Comparison of ENCODE assay signal across 17 cellular contexts in genomic region chr1:158952416-158952815, GRCh38. TPM values are rescaled to one million over a fixed set of nuclear protein-coding genes. Genes with fewer than 3 reads are reported as not detected.
DNase-seq lines count a peak whose midpoint lies in the region; ATAC-seq and TF ChIP-seq lines count a peak whose summit lies in the region.
"Had no signal": no experiment of that assay in that cellular context is flagged by ENCODE, and none has a peak within 500 bp of the region (broad histone marks: within the 10 kb centered on the region; RNA-seq: fewer than 3 reads in every experiment).

No MANE protein-coding gene starts in this region.

- WGBS in lower leg skin, 2 donors = 93 to 95% methylated on average over 9 of the region's 9 CpGs

- no peak overlapping the region for H3K4me3 Mint-ChIP-seq in osteocyte (ENCODE audit: unreplicated experiment)
- H3K4me3 Mint-ChIP-seq: activated CD8-positive, alpha-beta memory T cell treated with anti-CD3 and anti-CD28 coated beads, Interleukin-2, amount 10 ng/mL, durations not matched to agents 7 days and 5 days; T-helper 2 cell treated with Interferon-gamma antibody and Interleukin-4, amounts not matched to agents 5 μg/mL and 100 μg/mL, for 36 hours had no signal

- H3K4me3 ChIP-seq in HL-60 (replicated peaks; ENCODE audit: insufficient read depth, low read length) (peak overlapping the region; percentile 34), lower leg skin (ENCODE audit: low read depth, poor library complexity, severe bottlenecking) (no peak overlapping the region)
- H3K4me3 ChIP-seq: ovary had no signal

- TF ChIP-seq CTCF in HL-60 (IDR thresholded peaks at IDR 0.05; ENCODE audit: insufficient read depth, low read length) (no peak), osteocyte (IDR thresholded peaks at IDR 0.05) (no peak), lower leg skin (IDR thresholded peaks at IDR 0.05) (no peak)

- ATAC-seq in GM19467 (IDR thresholded peaks at IDR 0.05; ENCODE audit: unreplicated experiment) = peak; percentile 73
- ATAC-seq: activated CD8-positive, alpha-beta memory T cell treated with anti-CD3 and anti-CD28 coated beads, Interleukin-2, amount 10 ng/mL, durations not matched to agents 7 days and 5 days; esophagus mucosa had no signal

- H3K27ac Mint-ChIP-seq in osteocyte (ENCODE audit: unreplicated experiment) = no peak overlapping the region
- H3K27ac Mint-ChIP-seq: activated CD8-positive, alpha-beta memory T cell treated with anti-CD3 and anti-CD28 coated beads, Interleukin-2, amount 10 ng/mL, durations not matched to agents 7 days and 5 days; T-helper 2 cell treated with Interferon-gamma antibody and Interleukin-4, amounts not matched to agents 5 μg/mL and 100 μg/mL, for 36 hours had no signal

- no peaks in the 10 kb centered on the region for H3K9me3 Mint-ChIP-seq in osteocyte (ENCODE audit: unreplicated experiment)

- peak overlapping the region; percentile 78 for H3K27ac ChIP-seq in HL-60 (replicated peaks)
- H3K27ac ChIP-seq: ovary had no signal

- H3K36me3 Mint-ChIP-seq in osteocyte (ENCODE audit: unreplicated experiment) = no peaks in the 10 kb centered on the region

- no peaks in the 10 kb centered on the region for H3K27me3 Mint-ChIP-seq in osteocyte (ENCODE audit: unreplicated experiment)
- H3K27me3 Mint-ChIP-seq: activated CD8-positive, alpha-beta memory T cell treated with anti-CD3 and anti-CD28 coated beads, Interleukin-2, amount 10 ng/mL, durations not matched to agents 7 days and 5 days had no signal

- intact Hi-C loops in lower leg skin (cut with DNase I; ENCODE audit: low total_unique reads) = no loop called here

- no peaks in the 10 kb centered on the region for H3K27me3 ChIP-seq in HL-60 (ENCODE audit: insufficient read depth, poor library complexity, severe bottlenecking)
- H3K27me3 ChIP-seq: ovary had no signal

- peak; percentile 71 for DNase-seq in DMS53 treated with DMSO at 0.1 percent for 48 hours (lab: John Stamatoyannopoulos, UW; ENCODE audit: unreplicated experiment)
- peak; percentile 46 to 85 for DNase-seq in HL-60 (ENCODE audit: low read depth in 1 of 2, low spot score in 1 of 2)
- DNase-seq in SKM-1 (lab: John Stamatoyannopoulos, UW; ENCODE audit: unreplicated experiment) = peak; percentile 52
- no peak for DNase-seq in activated CD4-positive, CD25-positive, alpha-beta regulatory T cell (lab: John Stamatoyannopoulos, UW)
- no peak for DNase-seq in osteocyte (ENCODE audit: extremely low spot score, unreplicated experiment)
- DNase-seq in NCI-H1417 treated with DMSO at 0.1 percent for 48 hours (lab: John Stamatoyannopoulos, UW) = no peak
- DNase-seq in lower leg skin (ENCODE audit: low spot score in 2 of 2) = no peak
- DNase-seq: activated CD8-positive, alpha-beta memory T cell treated with anti-CD3 and anti-CD28 coated beads, Interleukin-2, amount 10 ng/mL, durations not matched to agents 7 days and 5 days; DMS79; ovary; stimulated activated CD4-positive, alpha-beta T cell treated with anti-CD3 and anti-CD28 coated beads, Interleukin-15, amount 100 ng/mL, for 24 hours had no signal

- TF ChIP-seq POLR2A in lower leg skin (IDR thresholded peaks at IDR 0.05) = no peak

- no peaks in the 10 kb centered on the region for H3K4me1 Mint-ChIP-seq in osteocyte (ENCODE audit: unreplicated experiment)

RNA-seq across cellular contexts. Expression of gene PYHIN1, which starts 21.1 kb away (rescaled TPM):
- total RNA-seq in osteocyte (not detected in 2 replicates), lower leg skin (under 1 TPM in 1 of 4 donors, not detected in 3; 0.39 TPM)
- total RNA-seq: chondrocyte, H1, lung microvascular endothelial cell had no signal

RNA-seq across cellular contexts. Expression of gene IFI16, which starts 57.3 kb away (rescaled TPM):
- 62.4 and 65.9 TPM in 2 replicates for total RNA-seq in osteocyte
- total RNA-seq in lower leg skin = 10 to 100 TPM; 47.0 to 72.0 (median 50.8) TPM

Comparison
In these comparisons a context has a peak if more than half of its experiments do, and no peak if none do; other contexts are left out.
1. DNase-seq: peak in DMS53 treated with DMSO at 0.1 percent for 48 hours (single experiment), HL-60 (2 of 2) and SKM-1 (single experiment); none in activated CD4-positive, CD25-positive, alpha-beta regulatory T cell (0 of 4), osteocyte (single experiment), NCI-H1417 treated with DMSO at 0.1 percent for 48 hours (single experiment) and lower leg skin (0 of 2).